In the genomic region with DNA sequence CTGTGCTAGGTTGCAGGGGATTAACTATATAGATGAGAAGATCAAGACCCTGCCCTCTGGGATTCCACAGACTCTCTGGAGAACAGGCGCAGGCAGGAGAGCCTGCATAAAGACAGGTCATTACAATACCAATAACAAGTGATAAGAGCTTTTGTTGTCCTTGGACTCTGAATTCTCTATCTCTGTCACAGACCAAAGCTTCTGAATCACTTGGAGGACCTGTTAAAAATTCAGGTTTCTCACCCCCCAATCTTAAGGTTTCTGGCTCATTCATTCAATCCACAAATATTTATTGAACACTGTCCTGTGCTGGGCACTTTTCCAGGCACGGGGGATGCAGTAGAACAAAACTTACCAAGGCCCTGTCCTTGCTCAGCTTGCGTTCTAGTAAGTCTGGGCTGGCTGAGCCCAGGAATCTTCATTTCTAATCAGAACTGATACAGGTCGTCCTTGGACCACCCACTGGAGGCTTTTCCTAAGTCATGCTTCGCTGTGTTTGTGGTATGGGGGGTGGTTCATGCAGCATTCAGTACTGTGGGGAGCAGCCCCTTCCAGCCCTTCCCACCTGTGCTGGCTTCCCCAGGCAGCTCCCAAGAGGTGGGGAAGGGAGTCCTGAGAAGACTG, we compare ENCODE assay signal across 1 cellular context.
A peak's percentile ranks its signal among the peaks of the same experiment; 100 is the strongest.
TF ChIP-seq lines count a peak whose summit lies in the region.

No MANE protein-coding gene starts in this region.

TF ChIP-seq in HepG2, 621 proteins besides CTCF, POLR2A, EP300 and RAD21:
- TF ChIP-seq ZMYM2 (CRISPR knock-in tag; IDR thresholded peaks at IDR 0.05) (0 out of 2 replicates have a peak, but pooled peaks have one; percentile 13), HNF4A (CRISPR knock-in tag; IDR thresholded peaks at IDR 0.05) (peak; percentile 25; the same call in 1 of the 2 replicates), SOX13 (IDR thresholded peaks at IDR 0.05) (no peak), SOX13 (CRISPR knock-in tag; conservative IDR thresholded peaks at IDR 0.05 in 1 of 2, IDR thresholded peaks at IDR 0.05 in 1 of 2) (peak in 1 of 2 experiments; percentile 31; a peak in 1 of 4 replicates), GATAD2A (CRISPR knock-in tag; IDR thresholded peaks at IDR 0.05) (0 out of 2 replicates have a peak, but pooled peaks have one; percentile 20), KDM6A (CRISPR knock-in tag; IDR thresholded peaks at IDR 0.05; ENCODE audit: low read depth) (no peak)
